ENCODE assay signal across 1 cellular context in genomic region chr5:14816999-14817761, GRCh38.
TF ChIP-seq lines count a peak whose summit lies in the region.

No MANE protein-coding gene starts in this region.

TF ChIP-seq in GM12878, 131 proteins besides CTCF, POLR2A, EP300 and RAD21:
- TF ChIP-seq BCL3 (IDR thresholded peaks at IDR 0.05; ENCODE audit: borderline replicate concordance, insufficient read depth, low read depth, low read length, poor library complexity, severe bottlenecking) = no peak
- TF ChIP-seq MEF2B (IDR thresholded peaks at IDR 0.05; ENCODE audit: partially characterized antibody, poor library complexity, severe bottlenecking) = peak; percentile 74
- no peak for TF ChIP-seq TAF1 (IDR thresholded peaks at IDR 0.05; ENCODE audit: borderline replicate concordance, low read depth, low read length)
- TF ChIP-seq NFYA (IDR thresholded peaks at IDR 0.05; ENCODE audit: borderline replicate concordance, low read depth, low read length) = no peak
- TF ChIP-seq IKZF2 (IDR thresholded peaks at IDR 0.05) = peak; percentile 10 to 19; a peak in 1 of 4 replicates
- TF ChIP-seq CREB1 (IDR thresholded peaks at IDR 0.05; ENCODE audit: low read depth) = no peak
- no peak for TF ChIP-seq ASH2L (IDR thresholded peaks at IDR 0.05; ENCODE audit: borderline replicate concordance, low read depth)
- 0 out of 2 replicates have a peak, but pooled peaks have one; percentile 19 for TF ChIP-seq PKNOX1 (IDR thresholded peaks at IDR 0.05)
- TF ChIP-seq POLR2AphosphoS5 (IDR thresholded peaks at IDR 0.05; ENCODE audit: low read length) = no peak
- TF ChIP-seq BMI1 (IDR thresholded peaks at IDR 0.05; ENCODE audit: borderline replicate concordance) = no peak
- no peak for TF ChIP-seq ZBED1 (IDR thresholded peaks at IDR 0.05; ENCODE audit: borderline replicate concordance)
